Comparison of ENCODE assay signal across 19 cellular contexts in the genomic region with DNA sequence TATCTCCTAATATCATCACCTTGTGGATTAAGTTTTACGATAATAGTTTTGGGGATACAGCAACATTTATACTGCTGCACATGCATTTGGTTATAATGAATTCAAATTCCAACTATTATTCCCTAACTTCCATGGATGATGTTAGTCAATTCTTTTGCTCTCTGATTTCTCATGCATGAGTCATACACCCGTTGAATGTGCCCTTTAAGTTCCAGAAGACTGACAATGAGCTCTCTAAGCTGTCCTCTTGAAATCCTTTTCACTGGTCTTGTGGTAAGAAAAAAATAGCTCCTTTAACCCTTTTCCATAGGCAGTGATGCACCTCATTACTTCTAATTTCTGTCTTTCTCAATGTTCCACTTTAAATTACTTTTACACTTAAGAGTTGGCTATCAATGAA.
DNase-seq lines count a peak whose midpoint lies in the region; ATAC-seq and TF ChIP-seq lines count a peak whose summit lies in the region.
"Had no signal": no experiment of that assay in that cellular context is flagged by ENCODE, and none has a peak within 500 bp of the region (broad histone marks: within the 10 kb centered on the region; RNA-seq: fewer than 3 reads in every experiment).

No MANE protein-coding gene starts in this region.

- BruUV-seq in mammary epithelial cell (replicated peaks; lab: Mats Ljungman, UMichigan) = no TSS peak

- DNase-seq in COLO829 (ENCODE audit: low spot score) (peak; percentile 51), M059J (ENCODE audit: low read depth) (peak; percentile 14), mammary epithelial cell (peak; percentile 0), mesendoderm (peak; percentile 46), occipital lobe (lab: John Stamatoyannopoulos, UW) (no peak), T-cell (no peak)
- no peak for DNase-seq in activated T-cell treated with anti-CD3 and anti-CD28 coated beads, Interleukin-2, amount 50 U/mL, for 72 hours
- DNase-seq: CD4-positive, alpha-beta T cell; DND-41; GDM1; HFFc6; KG1; MM.1S; NCI-H1105; NCI-H187; NCI-H524 had no signal

- no peaks in the 10 kb centered on the region for H3K4me1 ChIP-seq in mammary epithelial cell (ENCODE audit: insufficient read depth, low read length)
- no peaks in the 10 kb centered on the region for H3K4me1 ChIP-seq in mesendoderm (ENCODE audit: control insufficient read depth, low read depth, low read length)

- H3K36me3 ChIP-seq in mammary epithelial cell (ENCODE audit: insufficient read depth, low read length) (no peaks in the 10 kb centered on the region), mesendoderm (ENCODE audit: control insufficient read depth, insufficient read depth, low read length) (no peaks in the 10 kb centered on the region)

- no peak overlapping the region for H3K23ac ChIP-seq in mesendoderm (ENCODE audit: low read length)

- no peak overlapping the region for H3K27ac ChIP-seq in mammary epithelial cell (ENCODE audit: insufficient read depth, low read depth, low read length)
- no peak overlapping the region for H3K27ac ChIP-seq in mesendoderm (ENCODE audit: low read depth, low read length)
- H3K27ac ChIP-seq: SK-N-MC had no signal

- H3K4me1 Mint-ChIP-seq in T-cell = no peaks in the 10 kb centered on the region
- no peaks in the 10 kb centered on the region for H3K4me1 Mint-ChIP-seq in activated T-cell treated with anti-CD3 and anti-CD28 coated beads, Interleukin-2, amount 50 U/mL, for 72 hours (ENCODE audit: low read depth)
- H3K4me1 Mint-ChIP-seq: B cell had no signal

- H2BK5ac ChIP-seq in mesendoderm (ENCODE audit: low read length) = no peak overlapping the region

- no peak overlapping the region for H4K8ac ChIP-seq in mesendoderm (ENCODE audit: low read depth, low read length)

- no peaks in the 10 kb centered on the region for H4K20me1 ChIP-seq in mammary epithelial cell (ENCODE audit: insufficient read depth, low read length)

- H2BK120ac ChIP-seq in mesendoderm (ENCODE audit: low read depth, low read length) = no peak overlapping the region

- no peak overlapping the region for H3K18ac ChIP-seq in mesendoderm (ENCODE audit: low read length)

- H3K36me3 Mint-ChIP-seq in T-cell = no peaks in the 10 kb centered on the region
- no peaks in the 10 kb centered on the region for H3K36me3 Mint-ChIP-seq in activated T-cell treated with anti-CD3 and anti-CD28 coated beads, Interleukin-2, amount 50 U/mL, for 72 hours (ENCODE audit: insufficient read depth in 2 of 2)

- peaks cover 3% of the 10 kb centered on the region for H3K9me3 ChIP-seq in mammary epithelial cell (replicated peaks; ENCODE audit: insufficient read depth, low read length)

- H3K4me2 ChIP-seq in mammary epithelial cell (ENCODE audit: insufficient read depth, low read depth, low read length) (no peak overlapping the region), mesendoderm (ENCODE audit: low read length) (no peak overlapping the region)

- CTCF ChIA-PET in mammary epithelial cell (lab: Charles Lee; ENCODE audit: low non-redundant PET) = no interaction called here
- CTCF ChIA-PET in T-cell (lab: Charles Lee) = no interaction called here

- dilution Hi-C loops in mammary epithelial cell (cut with HindIII; ENCODE audit: low sequenced_read_pairs) = no loop called here

- TF ChIP-seq CTCF in mammary epithelial cell (conservative IDR thresholded peaks at IDR 0.05 in 1 of 2, IDR thresholded peaks at IDR 0.05 in 1 of 2; ENCODE audit: extremely low read depth in 1 of 2, insufficient read depth in 1 of 2, low read depth in 1 of 2, low read length in 2 of 2) = no peak

- H3K4ac ChIP-seq in mesendoderm (ENCODE audit: low read depth, low read length) = no peak overlapping the region

- H3K4me3 ChIP-seq in mammary epithelial cell (replicated peaks in 1 of 3; ENCODE audit: insufficient read depth in 1 of 3, low read depth in 2 of 3, low read length in 3 of 3) (no peak overlapping the region), mesendoderm (ENCODE audit: low read length) (no peak overlapping the region)
- H3K4me3 ChIP-seq: SK-N-MC had no signal

- H2AK5ac ChIP-seq in mesendoderm (ENCODE audit: low read length) = no peak overlapping the region

- peaks cover 0 to 8% (median 0%) of the 10 kb centered on the region in 3 donors for H3K9me3 Mint-ChIP-seq in T-cell
- H3K9me3 Mint-ChIP-seq in activated T-cell treated with anti-CD3 and anti-CD28 coated beads, Interleukin-2, amount 50 U/mL, for 72 hours = no peaks in the 10 kb centered on the region
- H3K9me3 Mint-ChIP-seq: CD4-positive, alpha-beta T cell had no signal

- no peak overlapping the region for H2AFZ ChIP-seq in mammary epithelial cell (ENCODE audit: low read depth, low read length)

- ATAC-seq in T-cell (replicated peaks in 1 of 4) = no peak
- ATAC-seq in activated T-cell treated with anti-CD3 and anti-CD28 coated beads, Interleukin-2, amount 50 U/mL, for 72 hours (replicated peaks in 1 of 2) = no peak
- no peak for ATAC-seq in HG03460 (IDR thresholded peaks at IDR 0.05; ENCODE audit: unreplicated experiment)

- H3K79me2 ChIP-seq in mammary epithelial cell (ENCODE audit: insufficient read depth, low read length) (no peaks in the 10 kb centered on the region), mesendoderm (ENCODE audit: control insufficient read depth, insufficient read depth, low read length) (no peaks in the 10 kb centered on the region)

- 50% methylated on average over 2 of the region's 2 CpGs for WGBS in mammary epithelial cell (ENCODE audit: low coverage, missing lambda C conversion rate)
- WGBS in mesendoderm (ENCODE audit: extremely low coverage, insufficient coverage, low lambda C conversion rate) = no CpG with 5 or more reads among the region's 2 CpGs

- no peak overlapping the region for H3K4me3 Mint-ChIP-seq in T-cell
- H3K4me3 Mint-ChIP-seq in activated T-cell treated with anti-CD3 and anti-CD28 coated beads, Interleukin-2, amount 50 U/mL, for 72 hours = no peak overlapping the region
- H3K4me3 Mint-ChIP-seq: B cell; CD4-positive, alpha-beta T cell; HFFc6 had no signal

- intact Hi-C loops in mammary epithelial cell (cut with micrococcal nuclease) = no loop called here

- no peaks in the 10 kb centered on the region for H3K79me1 ChIP-seq in mesendoderm (ENCODE audit: low read length)

- in situ Hi-C loops in mammary epithelial cell (cut with MboI; ENCODE audit: low sequenced_read_pairs in 2 of 2) = no loop called here

- H3K27ac Mint-ChIP-seq in T-cell = no peak overlapping the region
- no peak overlapping the region for H3K27ac Mint-ChIP-seq in activated T-cell treated with anti-CD3 and anti-CD28 coated beads, Interleukin-2, amount 50 U/mL, for 72 hours
- H3K27ac Mint-ChIP-seq: B cell; CD4-positive, alpha-beta T cell; HFFc6 had no signal

- POLR2A ChIA-PET in T-cell (lab: Charles Lee) = no interaction called here

- H3K9ac ChIP-seq in mammary epithelial cell (ENCODE audit: insufficient read depth, low read length) (no peak overlapping the region), mesendoderm (ENCODE audit: low read length) (no peak overlapping the region)

- H2BK15ac ChIP-seq in mesendoderm (replicated peaks; ENCODE audit: low read depth) = no peak overlapping the region

- no peak overlapping the region for H4K5ac ChIP-seq in mesendoderm (ENCODE audit: low read length)

- H3K27me3 Mint-ChIP-seq in T-cell = peaks cover 0 to 5% of the 10 kb centered on the region in 2 donors
- no peaks in the 10 kb centered on the region for H3K27me3 Mint-ChIP-seq in activated T-cell treated with anti-CD3 and anti-CD28 coated beads, Interleukin-2, amount 50 U/mL, for 72 hours (ENCODE audit: low read depth)
- H3K27me3 Mint-ChIP-seq: B cell; CD4-positive, alpha-beta T cell had no signal

- H3K27me3 ChIP-seq in mammary epithelial cell (ENCODE audit: insufficient read depth, low read length) (no peaks in the 10 kb centered on the region), mesendoderm (ENCODE audit: insufficient read depth, low read length, poor library complexity) (no peaks in the 10 kb centered on the region)

- no peak overlapping the region for H3K56ac ChIP-seq in mesendoderm (ENCODE audit: low read length)

Comparison
In these comparisons a context has a peak if more than half of its experiments do, and no peak if none do; other contexts are left out.
1. DNase-seq: peak in COLO829 (single experiment), M059J (single experiment), mammary epithelial cell (single experiment) and mesendoderm (single experiment); none in occipital lobe (single experiment), T-cell (0 of 34) and activated T-cell treated with anti-CD3 and anti-CD28 coated beads, Interleukin-2, amount 50 U/mL, for 72 hours (0 of 2).